In genomic region chr17:18100616-18101015, GRCh38 we compare ENCODE assay signal across 2 cellular contexts.
TF ChIP-seq lines count a peak whose summit lies in the region.

No MANE protein-coding gene starts in this region.

TF ChIP-seq in SK-N-SH, 30 proteins besides CTCF, POLR2A, EP300 and RAD21 (continued from another document):
- no peak for TF ChIP-seq FOXJ3 (CRISPR knock-in tag; IDR thresholded peaks at IDR 0.05)
- no peak for TF ChIP-seq TEAD4 (IDR thresholded peaks at IDR 0.05; ENCODE audit: borderline replicate concordance, insufficient read depth)
- TF ChIP-seq EZH2phosphoT487 (IDR thresholded peaks at IDR 0.05; ENCODE audit: borderline replicate concordance, low read depth) = no peak
- no peak for TF ChIP-seq ZBTB33 (IDR thresholded peaks at IDR 0.05; ENCODE audit: borderline replicate concordance, low read depth)
- TF ChIP-seq NRF1 (IDR thresholded peaks at IDR 0.05; ENCODE audit: low read depth, low read length) = no peak
- no peak for TF ChIP-seq TAF1 (IDR thresholded peaks at IDR 0.05; ENCODE audit: borderline replicate concordance, low read depth, low read length)
- TF ChIP-seq JUND (IDR thresholded peaks at IDR 0.05) = no peak
- TF ChIP-seq FOSL2 (IDR thresholded peaks at IDR 0.05; ENCODE audit: borderline replicate concordance, low read depth) = no peak
- peak; percentile 71 for TF ChIP-seq CHD2 (IDR thresholded peaks at IDR 0.05; ENCODE audit: low read length, partially characterized antibody)
- peak; percentile 78; the same call in 1 of the 2 replicates for TF ChIP-seq MXI1 (IDR thresholded peaks at IDR 0.05; ENCODE audit: low read depth, low read length)
- TF ChIP-seq GABPA (IDR thresholded peaks at IDR 0.05; ENCODE audit: low read depth) = no peak
- no peak for TF ChIP-seq PBX3 (IDR thresholded peaks at IDR 0.05)
- TF ChIP-seq GATA2 (CRISPR knock-in tag; IDR thresholded peaks at IDR 0.05) = no peak
- TF ChIP-seq REST (IDR thresholded peaks at IDR 0.05; ENCODE audit: low read depth, low read length) = no peak
- no peak for TF ChIP-seq MAX (IDR thresholded peaks at IDR 0.05; ENCODE audit: low read depth)
- TF ChIP-seq RCOR1 (IDR thresholded peaks at IDR 0.05; ENCODE audit: low read length) = peak; percentile 38; the same call in 1 of the 2 replicates
- no peak for TF ChIP-seq TCF12 (IDR thresholded peaks at IDR 0.05)
- TF ChIP-seq RXRA (IDR thresholded peaks at IDR 0.05; ENCODE audit: borderline replicate concordance, low read depth) = no peak
- no peak for TF ChIP-seq POLR2AphosphoS5 (IDR thresholded peaks at IDR 0.05; ENCODE audit: low read depth, low read length)
- TF ChIP-seq FOXM1 (IDR thresholded peaks at IDR 0.05; ENCODE audit: low read depth) = no peak
- TF ChIP-seq NFIC (IDR thresholded peaks at IDR 0.05; ENCODE audit: borderline replicate concordance) = no peak

TF ChIP-seq in SK-N-SH treated with all-trans-retinoic acid at 6 μM for 48 hours, 23 proteins besides CTCF, POLR2A, EP300 and RAD21 (continued from another document):
- TF ChIP-seq TSHZ2 (CRISPR knock-in tag; IDR thresholded peaks at IDR 0.05) (no peak), ESRRG (CRISPR knock-in tag; IDR thresholded peaks at IDR 0.05) (no peak), SNAI2 (CRISPR knock-in tag; IDR thresholded peaks at IDR 0.05) (no peak), PPARA (CRISPR knock-in tag; IDR thresholded peaks at IDR 0.05; ENCODE audit: borderline replicate concordance) (no peak), ZNF565 (CRISPR knock-in tag; conservative IDR thresholded peaks at IDR 0.05; ENCODE audit: low read depth) (no peak)
